ENCODE assay signal across 13 cellular contexts in the genomic region with DNA sequence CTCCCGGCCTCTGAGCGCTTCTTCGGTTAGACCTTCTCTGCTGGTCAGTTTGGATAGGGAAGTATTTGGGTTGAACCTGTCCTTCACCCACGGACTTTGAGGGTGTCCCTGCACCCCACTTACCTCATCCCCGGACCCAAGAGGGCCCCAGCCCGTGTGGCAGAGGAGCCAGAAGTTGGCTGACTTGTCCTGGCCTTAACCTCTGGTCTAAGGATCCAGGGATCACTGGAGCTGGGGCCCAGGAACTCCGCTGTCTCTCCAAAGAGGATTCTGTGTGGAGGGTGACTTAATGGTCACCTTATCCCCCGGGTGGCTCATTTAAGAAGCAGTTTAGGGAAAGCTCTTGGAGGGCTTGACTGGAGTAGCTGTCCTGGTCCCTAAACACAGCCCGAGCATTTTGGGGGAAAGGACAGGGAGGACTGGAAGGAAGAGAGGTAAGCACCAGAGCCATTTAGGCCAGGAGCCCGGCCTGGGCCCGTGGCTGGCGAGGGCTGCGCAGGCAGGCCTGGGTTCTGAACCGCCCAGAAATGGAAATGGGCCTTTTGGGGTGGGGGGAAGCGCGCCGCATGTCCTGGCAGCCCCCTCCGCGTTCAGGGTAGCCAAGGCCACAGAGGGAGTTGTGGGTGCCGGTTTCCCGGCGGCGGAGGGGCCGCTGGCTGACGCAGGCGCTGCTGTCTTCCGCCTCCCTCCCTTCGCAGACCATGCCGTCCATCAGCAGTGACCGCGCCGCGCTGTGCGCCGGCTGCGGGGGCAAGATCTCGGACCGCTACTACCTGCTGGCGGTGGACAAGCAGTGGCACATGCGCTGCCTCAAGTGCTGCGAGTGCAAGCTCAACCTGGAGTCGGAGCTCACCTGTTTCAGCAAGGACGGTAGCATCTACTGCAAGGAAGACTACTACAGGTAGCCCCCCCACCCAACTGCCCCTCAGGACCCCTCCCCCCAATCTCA. TPM values are rescaled to one million over a fixed set of nuclear protein-coding genes. Genes with fewer than 3 reads are reported as not detected.
DNase-seq lines count a peak whose midpoint lies in the region; ATAC-seq and TF ChIP-seq lines count a peak whose summit lies in the region.
"Had no signal": no experiment of that assay in that cellular context is flagged by ENCODE, and none has a peak within 500 bp of the region (broad histone marks: within the 10 kb centered on the region; RNA-seq: fewer than 3 reads in every experiment).

No MANE protein-coding gene starts in this region.

- H3K27me3 ChIP-seq in Caco-2 (replicated peaks; ENCODE audit: control insufficient read depth, insufficient read depth, low read length) (peaks cover 4% of the 10 kb centered on the region), neural progenitor cell (peaks cover 100% of the 10 kb centered on the region)

- DNase-seq in Caco-2 = no peak
- DNase-seq in GM13976 (ENCODE audit: low spot score) = peak; percentile 33
- peak; percentile 74 for DNase-seq in neural progenitor cell (ENCODE audit: low spot score)
- DNase-seq in AG08396 (ENCODE audit: low spot score) = no peak
- DNase-seq: activated CD4-positive, alpha-beta T cell treated with anti-CD3 and anti-CD28 coated beads, Interleukin-2, amount 50 U/mL, for 4 hours; activated naive CD4-positive, alpha-beta T cell treated with anti-CD3 and anti-CD28 coated beads, Interleukin-2, amount 50 U/mL, for 16 hours; esophagus squamous epithelium; IMR-90; NCI-H1105 treated with DMSO at 0.1 percent for 48 hours had no signal

- H3K36me3 Mint-ChIP-seq in Caco-2 (ENCODE audit: insufficient read depth, unreplicated experiment) (no peaks in the 10 kb centered on the region), neural progenitor cell (peaks cover 2% of the 10 kb centered on the region)

- peak overlapping the region; percentile 60 for H3K27ac ChIP-seq in cingulate gyrus (ENCODE audit: low read depth, low read length)
- no peak overlapping the region for H3K27ac ChIP-seq in neural progenitor cell
- H3K27ac ChIP-seq: esophagus squamous epithelium had no signal

- H3K27me3 Mint-ChIP-seq in Caco-2 (ENCODE audit: insufficient read depth, unreplicated experiment) (peaks cover 11% of the 10 kb centered on the region), neural progenitor cell (ENCODE audit: insufficient read depth, low read depth) (peaks cover 69% of the 10 kb centered on the region)

- CTCF ChIA-PET in Caco-2 (lab: Charles Lee) = interaction anchor here (0.6 kb wide), 1 partner anchor 52 kb away, joined by 3 read pairs; no protein-coding TSS in a partner anchor

- peaks cover 84% of the 10 kb centered on the region for H4K20me1 ChIP-seq in neural progenitor cell (ENCODE audit: low read depth)

- H3K4me1 Mint-ChIP-seq in Caco-2 (ENCODE audit: low read depth, unreplicated experiment) (peaks cover 10% of the 10 kb centered on the region), neural progenitor cell (peaks cover 40% of the 10 kb centered on the region)

- H3K4me2 ChIP-seq in neural progenitor cell = peak overlapping the region; percentile 92

- H3K4me1 ChIP-seq in Caco-2 = peaks cover 23% of the 10 kb centered on the region
- peaks cover 52% of the 10 kb centered on the region for H3K4me1 ChIP-seq in neural progenitor cell

- H3F3A ChIP-seq in neural progenitor cell (ENCODE audit: low read depth) = peaks cover 71% of the 10 kb centered on the region

- BruUV-seq in Caco-2 (replicated peaks; lab: Mats Ljungman, UMichigan) = no TSS peak

- no peaks in the 10 kb centered on the region for H3K9me3 ChIP-seq in Caco-2
- H3K9me3 ChIP-seq in neural progenitor cell (ENCODE audit: low read depth) = no peaks in the 10 kb centered on the region
- H3K9me3 ChIP-seq: esophagus squamous epithelium had no signal

- H3K4me3 ChIP-seq in Caco-2 (ENCODE audit: low read depth, low read length) (no peak overlapping the region), neural progenitor cell (peak overlapping the region; percentile 76)

- peaks cover 85% of the 10 kb centered on the region for H3K79me2 ChIP-seq in neural progenitor cell (ENCODE audit: low read depth)

- no peaks in the 10 kb centered on the region for H3K9me3 Mint-ChIP-seq in Caco-2 (ENCODE audit: unreplicated experiment)
- H3K9me3 Mint-ChIP-seq in neural progenitor cell = peaks cover 2% of the 10 kb centered on the region

- H3K9ac ChIP-seq in neural progenitor cell = peak overlapping the region; percentile 25

- POLR2A ChIA-PET in Caco-2 (lab: Charles Lee) = no interaction called here

- H3K36me3 ChIP-seq in Caco-2 (ENCODE audit: control insufficient read depth, insufficient read depth, low read length) (no peaks in the 10 kb centered on the region), neural progenitor cell (no peaks in the 10 kb centered on the region)
- H3K36me3 ChIP-seq: esophagus squamous epithelium had no signal

- intact Hi-C loops in Caco-2 (cut with micrococcal nuclease; ENCODE audit: unreplicated experiment) = loop anchor here (10.0 kb wide), 1 partner anchor 469 kb away; no protein-coding TSS in a partner anchor

- ATAC-seq in GM18517 (IDR thresholded peaks at IDR 0.05; ENCODE audit: unreplicated experiment) (no peak), HG03108 (IDR thresholded peaks at IDR 0.05; ENCODE audit: unreplicated experiment) (no peak)
- ATAC-seq: left lobe of liver had no signal

- in situ Hi-C loops in GM13976 (cut with MboI; ENCODE audit: low sequenced_read_pairs, unreplicated experiment) = loop anchor here (25.0 kb wide), 1 partner anchor 476 kb away; no protein-coding TSS in a partner anchor

- H3K4me3 Mint-ChIP-seq in Caco-2 (ENCODE audit: unreplicated experiment) (peak overlapping the region; percentile 43), neural progenitor cell (peak overlapping the region; percentile 85)

- no peak overlapping the region for H3K27ac Mint-ChIP-seq in Caco-2 (ENCODE audit: unreplicated experiment)
- H3K27ac Mint-ChIP-seq in neural progenitor cell = no peak overlapping the region

- no peak for TF ChIP-seq CTCF in Caco-2 (IDR thresholded peaks at IDR 0.05; ENCODE audit: insufficient read depth in 1 of 2, low read depth in 1 of 2, low read length in 1 of 2, severe bottlenecking in 1 of 2, unreplicated experiment in 1 of 2)
- TF ChIP-seq CTCF in GM13976 (IDR thresholded peaks at IDR 0.05; ENCODE audit: borderline replicate concordance, control extremely low read depth, extremely low read depth, insufficient read depth, missing control alignments) = no peak
- TF ChIP-seq CTCF in neural progenitor cell (IDR thresholded peaks at IDR 0.05) = no peak

- no peak overlapping the region for H2AFZ ChIP-seq in neural progenitor cell (replicated peaks)

RNA-seq across cellular contexts. Expression of a gene that starts 2.0 kb away (rescaled TPM):
- total RNA-seq in Caco-2 (2022) = 2.6 and 4.0 TPM in 2 replicates
- total RNA-seq in neural progenitor cell (ENCODE audit: low replicate concordance) = 36.3 and 59.5 TPM in 2 replicates
- total RNA-seq: IMR-90 had no signal

Comparison
In these comparisons a context has a peak if more than half of its experiments do, and no peak if none do; other contexts are left out.
1. DNase-seq: peak in GM13976 (single experiment) and neural progenitor cell (single experiment); none in Caco-2 (0 of 2) and AG08396 (single experiment).